In genomic region chr20:56400001-56400640, GRCh38 we compare ENCODE assay signal across 9 cellular contexts. TPM values are rescaled to one million over a fixed set of nuclear protein-coding genes. Genes with fewer than 3 reads are reported as not detected.
A peak's percentile ranks its signal among the peaks of the same experiment; 100 is the strongest.
DNase-seq lines count a peak whose midpoint lies in the region; ATAC-seq, FAIRE-seq and TF ChIP-seq lines count a peak whose summit lies in the region.
"Had no signal": no experiment of that assay in that cellular context is flagged by ENCODE, and none has a peak within 500 bp of the region (broad histone marks: within the 10 kb centered on the region; RNA-seq: fewer than 3 reads in every experiment).

No MANE protein-coding gene starts in this region.

- H3K9me3 Mint-ChIP-seq in natural killer cell treated with Interleukin-12 subunit alpha and Interleukin-12 subunit beta and Interleukin-15 and Interleukin-18, amount 100 ng/mL, for 72 hours: no peaks in the 10 kb centered on the region

- no peak for FAIRE-seq in urothelium cell line (lab: Jason Lieb, UNC)

- DNase-seq in NCI-H2081 (lab: John Stamatoyannopoulos, UW) (peak; percentile 17 to 30), NCI-H2081 treated with DMSO at 0.1 percent for 48 hours (lab: John Stamatoyannopoulos, UW) (no peak), NCI-H446 treated with DMSO at 0.1 percent for 48 hours (lab: John Stamatoyannopoulos, UW) (peak; percentile 2), epithelial cell of esophagus (ENCODE audit: low read depth) (peak; percentile 71), urothelium cell line (ENCODE audit: low spot score) (peak; percentile 67)
- peak; percentile 61 for DNase-seq in activated CD4-positive, alpha-beta T cell treated with anti-CD3 and anti-CD28 coated beads, Interleukin-2, amount 50 U/mL, for 1 hour
- peak; percentile 76 for DNase-seq in natural killer cell treated with Interleukin-12 subunit alpha and Interleukin-12 subunit beta and Interleukin-15 and Interleukin-18, amount 100 ng/mL, for 72 hours (ENCODE audit: low spot score)

- TF ChIP-seq CTCF in epithelial cell of esophagus (IDR thresholded peaks at IDR 0.05; ENCODE audit: insufficient read depth, low read depth, low read length, missing control alignments): peak; percentile 82

- H3K27ac Mint-ChIP-seq in natural killer cell treated with Interleukin-12 subunit alpha and Interleukin-12 subunit beta and Interleukin-15 and Interleukin-18, amount 100 ng/mL, for 72 hours: peak overlapping the region; percentile 4 to 39

- peaks cover 8 to 11% of the 10 kb centered on the region in 2 donors for H3K4me1 Mint-ChIP-seq in natural killer cell treated with Interleukin-12 subunit alpha and Interleukin-12 subunit beta and Interleukin-15 and Interleukin-18, amount 100 ng/mL, for 72 hours (ENCODE audit: low read depth in 2 of 2)

- peak; percentile 73 for ATAC-seq in HG02885 (IDR thresholded peaks at IDR 0.05; ENCODE audit: poor library complexity, unreplicated experiment)
- ATAC-seq in natural killer cell treated with Interleukin-12 subunit alpha and Interleukin-12 subunit beta and Interleukin-15 and Interleukin-18, amount 100 ng/mL, for 72 hours: peak in 1 of 2 donors; percentile 72

- H3K36me3 Mint-ChIP-seq in natural killer cell treated with Interleukin-12 subunit alpha and Interleukin-12 subunit beta and Interleukin-15 and Interleukin-18, amount 100 ng/mL, for 72 hours: peaks cover 28% of the 10 kb centered on the region

- no peak overlapping the region for H3K4me3 ChIP-seq in epithelial cell of esophagus (ENCODE audit: low read length)
- H3K4me3 ChIP-seq: BLaER1 treated with 17β-estradiol and CSF1 and Interleukin-3, amounts not matched to agents 10 nM and 100 nM had no signal

- no peaks in the 10 kb centered on the region for H3K27me3 Mint-ChIP-seq in natural killer cell treated with Interleukin-12 subunit alpha and Interleukin-12 subunit beta and Interleukin-15 and Interleukin-18, amount 100 ng/mL, for 72 hours

- no peak overlapping the region for H3K4me3 Mint-ChIP-seq in natural killer cell treated with Interleukin-12 subunit alpha and Interleukin-12 subunit beta and Interleukin-15 and Interleukin-18, amount 100 ng/mL, for 72 hours

RNA-seq across cellular contexts. Expression of gene CSTF1, which starts 7.7 kb away (rescaled TPM):
- 10 to 100 TPM; 39.6 to 40.1 TPM for total RNA-seq in natural killer cell treated with Interleukin-12 subunit alpha and Interleukin-12 subunit beta and Interleukin-15 and Interleukin-18, amount 100 ng/mL, for 72 hours

RNA-seq across cellular contexts. Expression of gene AURKA, which starts 8.1 kb away (rescaled TPM):
- total RNA-seq in natural killer cell treated with Interleukin-12 subunit alpha and Interleukin-12 subunit beta and Interleukin-15 and Interleukin-18, amount 100 ng/mL, for 72 hours: 10 to 100 TPM; 45.1 to 80.8 TPM

RNA-seq across cellular contexts. Expression of gene CASS4, which starts 11.9 kb away (rescaled TPM):
- 1 to 10 TPM; 1.3 to 4.1 TPM for total RNA-seq in natural killer cell treated with Interleukin-12 subunit alpha and Interleukin-12 subunit beta and Interleukin-15 and Interleukin-18, amount 100 ng/mL, for 72 hours

RNA-seq across cellular contexts. Expression of gene FAM210B, which starts 41.3 kb away (rescaled TPM):
- total RNA-seq in natural killer cell treated with Interleukin-12 subunit alpha and Interleukin-12 subunit beta and Interleukin-15 and Interleukin-18, amount 100 ng/mL, for 72 hours: 1 to 10 TPM; 1.8 to 3.0 TPM
